Comparison of ENCODE assay signal across 8 cellular contexts in the genomic region with DNA sequence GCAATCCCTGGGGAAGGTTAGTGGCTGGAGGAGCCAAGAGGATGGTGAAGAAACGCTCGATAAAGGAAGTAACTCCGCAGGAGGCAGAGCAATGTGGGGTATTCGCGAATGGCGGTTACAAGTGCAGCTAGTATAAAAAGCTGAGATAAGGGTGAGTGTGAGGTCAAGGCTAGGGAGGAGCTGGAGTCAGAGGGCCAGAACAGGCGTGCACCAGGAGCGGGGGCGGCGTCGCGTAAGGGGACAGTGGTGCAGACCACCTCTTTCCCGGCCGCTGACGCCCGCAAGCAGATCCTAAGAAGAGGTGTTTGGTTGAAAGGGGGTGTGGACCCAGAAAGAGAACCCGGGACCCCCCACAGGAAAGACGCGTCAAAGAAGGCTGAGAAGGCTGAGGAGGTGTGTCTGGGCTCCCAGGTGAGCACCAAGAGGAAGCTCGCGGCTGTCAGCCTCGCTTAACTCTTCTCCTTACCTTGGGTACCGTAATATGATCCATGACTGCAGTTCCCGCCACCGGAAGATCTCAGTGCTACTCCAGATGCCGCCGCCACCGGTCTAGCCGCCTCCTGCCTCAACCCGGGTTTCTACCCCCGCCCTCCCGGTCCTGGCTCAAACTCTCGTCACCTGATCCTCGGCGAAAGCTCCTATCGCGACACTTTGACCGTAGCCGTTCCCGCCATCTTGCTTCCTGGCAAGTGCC. TPM values are rescaled to one million over a fixed set of nuclear protein-coding genes. Genes with fewer than 3 reads are reported as not detected.
DNase-seq lines count a peak whose midpoint lies in the region; ATAC-seq, FAIRE-seq and TF ChIP-seq lines count a peak whose summit lies in the region.

A gene (minus strand): TSS at position 579 of the 694 bp plus-strand sequence. CDS start 89 bp downstream, at position 490.

- no peak for TF ChIP-seq EP300 in neural cell (conservative IDR thresholded peaks at IDR 0.05; ENCODE audit: poor library complexity, severe bottlenecking)

- TF ChIP-seq CTCF in fibroblast of pulmonary artery (IDR thresholded peaks at IDR 0.05; ENCODE audit: low read length, missing control alignments) (no peak), neural cell (IDR thresholded peaks at IDR 0.05; ENCODE audit: poor library complexity, severe bottlenecking) (peak; percentile 12)

- no peaks in the 10 kb centered on the region for H4K20me1 ChIP-seq in neural cell (ENCODE audit: insufficient read depth)

- H3K79me2 ChIP-seq in neural cell (replicated peaks; ENCODE audit: insufficient read depth, low read length): no peaks in the 10 kb centered on the region

- H3K27me3 Mint-ChIP-seq in activated T-cell treated with anti-CD3 and anti-CD28 coated beads, Interleukin-2, amount 50 U/mL, for 24 hours: peaks cover 42% of the 10 kb centered on the region

- no peaks in the 10 kb centered on the region for H3K9me2 ChIP-seq in neural cell (ENCODE audit: insufficient read depth, low read length)

- FAIRE-seq in GM19239 (lab: Jason Lieb, UNC): peak; percentile 92

- H3K4me3 Mint-ChIP-seq in activated T-cell treated with anti-CD3 and anti-CD28 coated beads, Interleukin-2, amount 50 U/mL, for 24 hours: peak within 1 kb of the TSS; percentile 83

- peak; percentile 22 for TF ChIP-seq RAD21 in neural cell (conservative IDR thresholded peaks at IDR 0.05)

- ATAC-seq in HG03432 (IDR thresholded peaks at IDR 0.05; ENCODE audit: unreplicated experiment): peak; percentile 99

- peaks cover 4% of the 10 kb centered on the region for H3K36me3 Mint-ChIP-seq in activated T-cell treated with anti-CD3 and anti-CD28 coated beads, Interleukin-2, amount 50 U/mL, for 24 hours (ENCODE audit: low read depth)

- H3K4me1 Mint-ChIP-seq in activated T-cell treated with anti-CD3 and anti-CD28 coated beads, Interleukin-2, amount 50 U/mL, for 24 hours (ENCODE audit: low read depth): peaks cover 18% of the 10 kb centered on the region

- H3K4me3 ChIP-seq in fibroblast of pulmonary artery (replicated peaks; ENCODE audit: low read depth, low read length) (peak within 1 kb of the TSS; percentile 28), neural cell (ENCODE audit: low read length) (peak within 1 kb of the TSS; percentile 74)

- H3K27ac ChIP-seq in neural cell (ENCODE audit: low read length): no peak within 1 kb of the TSS

- peak within 1 kb of the TSS; percentile 56 for H2AFZ ChIP-seq in neural cell (ENCODE audit: low read depth, low read length)

- H3K27me3 ChIP-seq in neural cell (ENCODE audit: insufficient read depth, low read depth, low read length): no peaks in the 10 kb centered on the region

- DNase-seq in AG08396 (ENCODE audit: low spot score) (peak; percentile 22), GM19239 (ENCODE audit: insufficient read length, low spot score) (peak; percentile 55), NOMO-1 treated with DMSO at 0.1 percent for 48 hours (lab: John Stamatoyannopoulos, UW; ENCODE audit: unreplicated experiment) (peak; percentile 59), fibroblast of pulmonary artery (ENCODE audit: low read depth) (peak; percentile 4)
- peak; percentile 85 for DNase-seq in activated T-cell treated with anti-CD3 and anti-CD28 coated beads, Interleukin-2, amount 50 U/mL, for 24 hours
- DNase-seq in stimulated activated naive CD4-positive, alpha-beta T cell treated with Interleukin-2 at 50 U/mL for 16 hours (lab: John Stamatoyannopoulos, UW): peak; percentile 72

- H3K4me2 ChIP-seq in neural cell (ENCODE audit: low read length): no peak within 1 kb of the TSS

- no peaks in the 10 kb centered on the region for H3K9me3 Mint-ChIP-seq in activated T-cell treated with anti-CD3 and anti-CD28 coated beads, Interleukin-2, amount 50 U/mL, for 24 hours

- H3K9me3 ChIP-seq in neural cell (ENCODE audit: low read length): no peaks in the 10 kb centered on the region

- peak within 1 kb of the TSS; percentile 81 for H3K27ac Mint-ChIP-seq in activated T-cell treated with anti-CD3 and anti-CD28 coated beads, Interleukin-2, amount 50 U/mL, for 24 hours

- H3K9ac ChIP-seq in neural cell (ENCODE audit: low read length): peak within 1 kb of the TSS; percentile 61

- no peaks in the 10 kb centered on the region for H3F3A ChIP-seq in neural cell (ENCODE audit: insufficient read depth, low read length, poor library complexity, severe bottlenecking)

- H3K36me3 ChIP-seq in neural cell (ENCODE audit: insufficient read depth, low read length): no peaks in the 10 kb centered on the region

TF ChIP-seq in neural cell, 6 proteins besides CTCF, POLR2A, EP300 and RAD21:
- TF ChIP-seq SMC3 (conservative IDR thresholded peaks at IDR 0.05; ENCODE audit: poor library complexity) (peak; percentile 12), POLR2AphosphoS5 (IDR thresholded peaks at IDR 0.05) (peak; percentile 42)
- TF ChIP-seq, protein P1, sequence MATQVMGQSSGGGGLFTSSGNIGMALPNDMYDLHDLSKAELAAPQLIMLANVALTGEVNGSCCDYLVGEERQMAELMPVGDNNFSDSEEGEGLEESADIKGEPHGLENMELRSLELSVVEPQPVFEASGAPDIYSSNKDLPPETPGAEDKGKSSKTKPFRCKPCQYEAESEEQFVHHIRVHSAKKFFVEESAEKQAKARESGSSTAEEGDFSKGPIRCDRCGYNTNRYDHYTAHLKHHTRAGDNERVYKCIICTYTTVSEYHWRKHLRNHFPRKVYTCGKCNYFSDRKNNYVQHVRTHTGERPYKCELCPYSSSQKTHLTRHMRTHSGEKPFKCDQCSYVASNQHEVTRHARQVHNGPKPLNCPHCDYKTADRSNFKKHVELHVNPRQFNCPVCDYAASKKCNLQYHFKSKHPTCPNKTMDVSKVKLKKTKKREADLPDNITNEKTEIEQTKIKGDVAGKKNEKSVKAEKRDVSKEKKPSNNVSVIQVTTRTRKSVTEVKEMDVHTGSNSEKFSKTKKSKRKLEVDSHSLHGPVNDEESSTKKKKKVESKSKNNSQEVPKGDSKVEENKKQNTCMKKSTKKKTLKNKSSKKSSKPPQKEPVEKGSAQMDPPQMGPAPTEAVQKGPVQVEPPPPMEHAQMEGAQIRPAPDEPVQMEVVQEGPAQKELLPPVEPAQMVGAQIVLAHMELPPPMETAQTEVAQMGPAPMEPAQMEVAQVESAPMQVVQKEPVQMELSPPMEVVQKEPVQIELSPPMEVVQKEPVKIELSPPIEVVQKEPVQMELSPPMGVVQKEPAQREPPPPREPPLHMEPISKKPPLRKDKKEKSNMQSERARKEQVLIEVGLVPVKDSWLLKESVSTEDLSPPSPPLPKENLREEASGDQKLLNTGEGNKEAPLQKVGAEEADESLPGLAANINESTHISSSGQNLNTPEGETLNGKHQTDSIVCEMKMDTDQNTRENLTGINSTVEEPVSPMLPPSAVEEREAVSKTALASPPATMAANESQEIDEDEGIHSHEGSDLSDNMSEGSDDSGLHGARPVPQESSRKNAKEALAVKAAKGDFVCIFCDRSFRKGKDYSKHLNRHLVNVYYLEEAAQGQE (IDR thresholded peaks at IDR 0.05; ENCODE audit: borderline replicate concordance): no peak

RNA-seq across cellular contexts. Expression of the gene that starts here (rescaled TPM):
- polyA plus RNA-seq in neural cell: 1.8 and 2.1 TPM in 2 replicates
- 7.8 and 9.8 TPM in 2 replicates for polyA minus RNA-seq in neural cell

Comparison
In these comparisons a context has a peak if more than half of its experiments do, and no peak if none do; other contexts are left out.
1. DNase-seq: peak in every context shown above with its lines; median percentile 85 in activated T-cell treated with anti-CD3 and anti-CD28 coated beads, Interleukin-2, amount 50 U/mL, for 24 hours; 72 in stimulated activated naive CD4-positive, alpha-beta T cell treated with Interleukin-2 at 50 U/mL for 16 hours; 59 in NOMO-1 treated with DMSO at 0.1 percent for 48 hours; 55 in GM19239; 22 in AG08396; 4 in fibroblast of pulmonary artery.